Comparison of ENCODE assay signal across 11 cellular contexts in genomic region chr3:149384911-149385321, GRCh38. TPM values are rescaled to one million over a fixed set of nuclear protein-coding genes. Genes with fewer than 3 reads are reported as not detected.
DNase-seq lines count a peak whose midpoint lies in the region; ATAC-seq and TF ChIP-seq lines count a peak whose summit lies in the region.
"Had no signal": no experiment of that assay in that cellular context is flagged by ENCODE, and none has a peak within 500 bp of the region (broad histone marks: within the 10 kb centered on the region; RNA-seq: fewer than 3 reads in every experiment).

No MANE protein-coding gene starts in this region.

- peaks cover 5% of the 10 kb centered on the region; the same call in 1 of the 2 replicates for H3K9me3 ChIP-seq in MG63

- no peaks in the 10 kb centered on the region for H3K27me3 ChIP-seq in MG63

- H3K4me3 ChIP-seq in MG63, result no peak overlapping the region
- no peak overlapping the region for H3K4me3 ChIP-seq in epithelial cell of esophagus (ENCODE audit: low read length)

- no peaks in the 10 kb centered on the region for H3K36me3 ChIP-seq in MG63

- TF ChIP-seq CTCF in AG09319 (IDR thresholded peaks at IDR 0.05; ENCODE audit: low read depth, low read length), result no peak
- TF ChIP-seq CTCF in epithelial cell of esophagus (IDR thresholded peaks at IDR 0.05; ENCODE audit: insufficient read depth, low read depth, low read length, missing control alignments), result no peak

- no peak for ATAC-seq in HG02678 (IDR thresholded peaks at IDR 0.05; ENCODE audit: unreplicated experiment)
- ATAC-seq: stimulated activated memory B cell treated with anti-CD40 and anti-IgM and Interleukin-4, amounts not matched to agents 10 μg/mL and 1 μg/mL and 100 μg/mL, for 72 hours had no signal

- DNase-seq in AG09319 (ENCODE audit: extremely low read depth, low read depth), result peak; percentile 77
- peak; percentile 73 for DNase-seq in MG63
- DNase-seq in epithelial cell of esophagus (ENCODE audit: low read depth), result peak; percentile 86
- DNase-seq in myocyte (ENCODE audit: low read depth), result peak; percentile 31
- no peak for DNase-seq in activated effector memory CD4-positive, alpha-beta T cell treated with anti-CD3 and anti-CD28 coated beads, Interleukin-2, amount 50 U/mL, for 16 hours
- no peak for DNase-seq in MV-4-11 (lab: John Stamatoyannopoulos, UW)
- no peak for DNase-seq in NCI-H446 (lab: John Stamatoyannopoulos, UW)
- DNase-seq: NCI-H526, T-helper 1 cell had no signal

RNA-seq across cellular contexts. Expression of gene TM4SF1, which starts 7.5 kb away (rescaled TPM):
- 408 and 422 TPM in 2 replicates for total RNA-seq in MG63 (2014; rRNA removed; shearing (Covaris generic); ENCODE audit: low replicate concordance)
- 39.1 and 68.9 TPM in 2 replicates for total RNA-seq in myocyte
- polyA plus RNA-seq in myocyte (2012), result 43.0 TPM

RNA-seq across cellular contexts. Expression of gene TM4SF18, which starts 51.5 kb away (rescaled TPM):
- total RNA-seq in MG63 (2014; rRNA removed; shearing (Covaris generic); ENCODE audit: low replicate concordance), result 4.5 and 6.4 TPM in 2 replicates
- total RNA-seq in myocyte, result 0.19 TPM in 1 of 2 replicates, not detected in the other
- not detected for polyA plus RNA-seq in myocyte (2012)

Comparison
In these comparisons a context has a peak if more than half of its experiments do, and no peak if none do; other contexts are left out.
1. DNase-seq: peak in AG09319 (single experiment), MG63 (single experiment), epithelial cell of esophagus (single experiment) and myocyte (single experiment); none in activated effector memory CD4-positive, alpha-beta T cell treated with anti-CD3 and anti-CD28 coated beads, Interleukin-2, amount 50 U/mL, for 16 hours (single experiment), MV-4-11 (single experiment) and NCI-H446 (0 of 2).